Comparison of ENCODE assay signal across 1 cellular context in genomic region chrX:40420899-40421729, GRCh38.
A peak's percentile ranks its signal among the peaks of the same experiment; 100 is the strongest.
TF ChIP-seq lines count a peak whose summit lies in the region.

No MANE protein-coding gene starts in this region.

TF ChIP-seq in GM12878, 131 proteins besides CTCF, POLR2A, EP300 and RAD21 (continued from another document):
- TF ChIP-seq ZBTB4 (CRISPR knock-in tag; IDR thresholded peaks at IDR 0.05) (no peak), MEF2B (IDR thresholded peaks at IDR 0.05; ENCODE audit: partially characterized antibody, poor library complexity, severe bottlenecking) (peak; percentile 13), ZNF687 (IDR thresholded peaks at IDR 0.05) (peak; percentile 70; the same call in 1 of the 2 replicates), JUND (IDR thresholded peaks at IDR 0.05; ENCODE audit: low read depth, low read length) (no peak), PBX3 (IDR thresholded peaks at IDR 0.05; ENCODE audit: insufficient replicate concordance, low read depth, low read length) (no peak), SMC3 (IDR thresholded peaks at IDR 0.05; ENCODE audit: borderline replicate concordance, low read length) (no peak), HDAC6 (IDR thresholded peaks at IDR 0.05; ENCODE audit: unreplicated experiment) (no peak), IKZF1 (conservative IDR thresholded peaks at IDR 0.05) (no peak; the same call in 1 of the 2 replicates), BCL11A (IDR thresholded peaks at IDR 0.05; ENCODE audit: low read depth, low read length) (peak; percentile 45), SPI1 (IDR thresholded peaks at IDR 0.05; ENCODE audit: borderline replicate concordance, insufficient read depth, low read depth, low read length) (peak; percentile 61), DPF2 (IDR thresholded peaks at IDR 0.05) (0 out of 2 replicates have a peak, but pooled peaks have one; percentile 22), IKZF2 (IDR thresholded peaks at IDR 0.05) (no peak; a peak in 1 of 4 replicates), YY1 (IDR thresholded peaks at IDR 0.05; ENCODE audit: low read depth, low read length) (peak; percentile 81), POLR2AphosphoS5 (IDR thresholded peaks at IDR 0.05; ENCODE audit: low read length) (peak; percentile 46; the same call in 1 of the 2 replicates), TCF3 (IDR thresholded peaks at IDR 0.05; ENCODE audit: borderline replicate concordance, insufficient read depth, low read depth, low read length) (no peak), CBX5 (IDR thresholded peaks at IDR 0.05; ENCODE audit: low read depth) (no peak), ZBTB33 (IDR thresholded peaks at IDR 0.05) (no peak), FOS (IDR thresholded peaks at IDR 0.05; ENCODE audit: borderline replicate concordance, extremely low read depth, insufficient read length) (no peak), RUNX3 (IDR thresholded peaks at IDR 0.05; ENCODE audit: low read length) (peak; percentile 54), TBL1XR1 (IDR thresholded peaks at IDR 0.05; ENCODE audit: low read depth, low read length) (no peak), ASH2L (IDR thresholded peaks at IDR 0.05; ENCODE audit: borderline replicate concordance, low read depth) (no peak), MAX (IDR thresholded peaks at IDR 0.05; ENCODE audit: low read depth, low read length) (no peak), HDGF (IDR thresholded peaks at IDR 0.05) (no peak), FOXK2 (IDR thresholded peaks at IDR 0.05) (no peak)
